Comparison of ENCODE assay signal across 8 cellular contexts in the genomic region with DNA sequence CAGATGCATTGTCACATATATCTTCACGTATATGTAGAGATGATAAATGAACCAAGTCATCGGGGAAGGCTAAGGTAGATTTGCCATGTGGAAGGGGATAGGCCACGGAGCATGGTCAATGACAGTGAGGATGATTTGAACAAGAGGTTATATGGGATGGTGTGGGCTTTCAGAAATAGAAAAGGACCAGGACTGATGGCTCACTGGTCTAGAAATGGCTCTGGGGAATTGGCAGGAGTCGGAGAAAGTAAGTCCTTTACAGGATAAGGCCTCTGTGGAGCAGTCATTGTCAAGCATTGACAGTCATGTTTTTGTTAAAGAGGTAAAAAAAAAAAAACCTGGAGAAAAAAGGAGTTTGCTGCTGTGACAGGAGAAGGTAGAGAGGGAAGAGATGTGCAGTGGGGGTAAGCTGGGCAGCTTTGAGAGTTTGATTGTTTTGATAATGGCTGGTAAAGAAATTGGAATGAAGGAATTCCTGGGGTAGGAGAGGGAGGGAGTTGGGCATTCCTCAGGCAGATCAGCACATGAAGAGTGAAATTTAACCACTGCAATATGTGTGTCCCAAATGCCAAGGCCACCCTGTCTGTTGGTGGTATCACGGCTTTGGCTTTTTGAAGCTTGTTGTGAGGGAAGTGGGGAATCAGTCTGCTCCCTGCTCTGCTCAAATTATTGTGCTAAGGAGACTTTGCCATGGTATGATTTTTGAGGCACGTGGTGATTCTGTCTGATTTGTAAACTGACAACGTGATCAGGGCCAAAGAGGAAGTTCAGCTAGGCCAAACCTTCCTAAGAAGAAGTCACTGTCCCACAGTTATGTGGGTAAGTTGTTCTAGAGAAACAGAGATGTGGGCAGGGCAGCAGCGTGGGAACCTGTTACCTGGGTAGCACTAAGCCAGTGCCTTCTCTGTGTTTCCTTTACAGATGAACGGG. TPM values are rescaled to one million over a fixed set of nuclear protein-coding genes. Genes with fewer than 3 reads are reported as not detected.
DNase-seq lines count a peak whose midpoint lies in the region; ATAC-seq, FAIRE-seq and TF ChIP-seq lines count a peak whose summit lies in the region.

No MANE protein-coding gene starts in this region.

- ATAC-seq in naive B cell (ENCODE audit: low read depth in 2 of 2), result peak; percentile 97 to 99
- ATAC-seq in GM19328 (IDR thresholded peaks at IDR 0.05; ENCODE audit: unreplicated experiment), result no peak
- ATAC-seq in HG02840 (IDR thresholded peaks at IDR 0.05; ENCODE audit: low FRiP score, unreplicated experiment), result no peak

- H3K27ac ChIP-seq in coronary artery, result peak overlapping the region; percentile 13 to 71

- H3K4me1 Mint-ChIP-seq in Caco-2 (ENCODE audit: low read depth, unreplicated experiment) (no peaks in the 10 kb centered on the region), naive B cell (peaks cover 27 to 64% (median 58%) of the 10 kb centered on the region in 3 donors)

- DNase-seq in Caco-2, result no peak
- DNase-seq in H54 (ENCODE audit: insufficient read length, low spot score), result peak; percentile 35
- peak; percentile 25 for DNase-seq in RPMI8226
- DNase-seq in coronary artery (ENCODE audit: low spot score), result no peak
- DNase-seq in naive B cell, result peak; percentile 56
- no peak for DNase-seq in H4 (ENCODE audit: low spot score)

- no peaks in the 10 kb centered on the region for H3K9me3 Mint-ChIP-seq in Caco-2 (ENCODE audit: unreplicated experiment)
- no peaks in the 10 kb centered on the region for H3K9me3 Mint-ChIP-seq in naive B cell

- H3K4me1 ChIP-seq in Caco-2, result no peaks in the 10 kb centered on the region

- no peak for TF ChIP-seq CTCF in Caco-2 (IDR thresholded peaks at IDR 0.05; ENCODE audit: insufficient read depth in 1 of 2, low read depth in 1 of 2, low read length in 1 of 2, severe bottlenecking in 1 of 2, unreplicated experiment in 1 of 2)
- TF ChIP-seq CTCF in coronary artery (IDR thresholded peaks at IDR 0.05), result no peak

- no peaks in the 10 kb centered on the region for H3K36me3 ChIP-seq in Caco-2 (ENCODE audit: control insufficient read depth, insufficient read depth, low read length)

- H3K9me3 ChIP-seq in Caco-2, result no peaks in the 10 kb centered on the region

- H3K36me3 Mint-ChIP-seq in Caco-2 (ENCODE audit: insufficient read depth, unreplicated experiment), result peaks cover 23% of the 10 kb centered on the region
- H3K36me3 Mint-ChIP-seq in naive B cell, result peaks cover 8% of the 10 kb centered on the region in 2 donors

- CTCF ChIA-PET in Caco-2 (lab: Charles Lee), result no interaction called here

- intact Hi-C loops in Caco-2 (cut with micrococcal nuclease; ENCODE audit: unreplicated experiment), result no loop called here

- no peaks in the 10 kb centered on the region for H3K27me3 Mint-ChIP-seq in Caco-2 (ENCODE audit: insufficient read depth, unreplicated experiment)
- no peaks in the 10 kb centered on the region for H3K27me3 Mint-ChIP-seq in naive B cell

- H3K27me3 ChIP-seq in Caco-2 (replicated peaks; ENCODE audit: control insufficient read depth, insufficient read depth, low read length), result no peaks in the 10 kb centered on the region

- POLR2A ChIA-PET in Caco-2 (lab: Charles Lee), result no interaction called here

- H3K27ac Mint-ChIP-seq in Caco-2 (ENCODE audit: unreplicated experiment) (peak overlapping the region; percentile 20), naive B cell (peak overlapping the region; percentile 89 to 98 (median 92))

- no peak for TF ChIP-seq POLR2A in H54 (IDR thresholded peaks at IDR 0.05; ENCODE audit: low read depth, low read length)

- FAIRE-seq in H54 (lab: Jason Lieb, UNC), result no peak

- H3K4me3 ChIP-seq in Caco-2 (ENCODE audit: low read depth, low read length) (no peak overlapping the region), coronary artery (peak overlapping the region; percentile 12)

- no TSS peak for BruUV-seq in Caco-2 (replicated peaks; lab: Mats Ljungman, UMichigan)

- H3K4me3 Mint-ChIP-seq in Caco-2 (ENCODE audit: unreplicated experiment) (no peak overlapping the region), naive B cell (peak overlapping the region; percentile 25 to 83 (median 72))

RNA-seq across cellular contexts. Expression of a gene that starts 26.0 kb away (rescaled TPM):
- total RNA-seq in Caco-2 (2022), result 104 and 114 TPM in 2 replicates
- polyA plus RNA-seq in naive B cell (ENCODE audit: low read depth in 6 of 6), result 10 to 100 TPM in 5 of 6 donors, 1 to 10 TPM in 1; 9.1 to 96.3 (median 29.5) TPM
- 34.1 and 38.6 TPM in 2 replicates for total RNA-seq in H4 (2014; rRNA removed; shearing (Covaris generic))

Comparison
In these comparisons a context has a peak if more than half of its experiments do, and no peak if none do; other contexts are left out.
1. DNase-seq: peak in H54 (single experiment), RPMI8226 (single experiment) and naive B cell (single experiment); none in Caco-2 (0 of 2), coronary artery (single experiment) and H4 (single experiment).
2. ATAC-seq: peak in naive B cell (2 of 2); none in GM19328 (single experiment) and HG02840 (single experiment).